8 cellular contexts compared by ENCODE assay signal in genomic region chr4:24963277-24963676, GRCh38.
"Had no signal": no experiment of that assay in that cellular context is flagged by ENCODE, and none has a peak within 500 bp of the region (broad histone marks: within the 10 kb centered on the region; RNA-seq: fewer than 3 reads in every experiment).

No MANE protein-coding gene starts in this region.

- DNase-seq: HFFc6, KG1 had no signal

- H3K4me1 ChIP-seq: HAP-1 had no signal

- ATAC-seq: GM23338, HCT116, HepG2, K562 had no signal

- H3K36me3 ChIP-seq: HAP-1 had no signal

- H3K4me1 Mint-ChIP-seq: GM23338 had no signal

- H3K4me3 ChIP-seq: GM23338, HAP-1, K562 had no signal

- H3K9me3 Mint-ChIP-seq: HFFc6 had no signal

- H3K27ac ChIP-seq: HL-60 had no signal

- H3K27ac Mint-ChIP-seq: GM23338, HFFc6 had no signal

- H2AFZ ChIP-seq: GM23338 had no signal

- H3K4me3 Mint-ChIP-seq: GM23338, HFFc6 had no signal

- H3K4me2 ChIP-seq: GM23338 had no signal
